9 cellular contexts compared by ENCODE assay signal in genomic region chr17:73642659-73643011, GRCh38. TPM values are rescaled to one million over a fixed set of nuclear protein-coding genes. Genes with fewer than 3 reads are reported as not detected.
DNase-seq lines count a peak whose midpoint lies in the region; ATAC-seq, FAIRE-seq and TF ChIP-seq lines count a peak whose summit lies in the region.
"Had no signal": no experiment of that assay in that cellular context is flagged by ENCODE, and none has a peak within 500 bp of the region (broad histone marks: within the 10 kb centered on the region; RNA-seq: fewer than 3 reads in every experiment).

No MANE protein-coding gene starts in this region.

- H3K4me1 ChIP-seq in SK-N-SH (ENCODE audit: control insufficient read depth in 1 of 2, insufficient read depth in 2 of 2, low read depth in 1 of 2, low read length in 1 of 2), result peaks cover 0 to 14% of the 10 kb centered on the region in 2 experiments; a peak in 1 of 4 replicates
- peaks cover 13 to 68% (median 38%) of the 10 kb centered on the region in 6 donors for H3K4me1 ChIP-seq in spleen

- TF ChIP-seq RAD21 in SK-N-SH (IDR thresholded peaks at IDR 0.05; ENCODE audit: low read length), result no peak

- no peaks in the 10 kb centered on the region for H3K9me2 ChIP-seq in SK-N-SH

- no peaks in the 10 kb centered on the region for H3K9me3 Mint-ChIP-seq in activated CD4-positive, alpha-beta memory T cell treated with anti-CD3 and anti-CD28 coated beads, Interleukin-2, amount 10 ng/mL, durations not matched to agents 7 days and 5 days

- H2AFZ ChIP-seq in SK-N-SH (ENCODE audit: low read depth), result no peak overlapping the region

- H3K36me3 ChIP-seq in SK-N-SH (replicated peaks in 1 of 2; ENCODE audit: control insufficient read depth in 1 of 2, insufficient read depth in 2 of 2, low read length in 1 of 2), result no peaks in the 10 kb centered on the region
- no peaks in the 10 kb centered on the region for H3K36me3 ChIP-seq in spleen

- H3K4me3 Mint-ChIP-seq in activated CD4-positive, alpha-beta memory T cell treated with anti-CD3 and anti-CD28 coated beads, Interleukin-2, amount 10 ng/mL, durations not matched to agents 7 days and 5 days, result peak overlapping the region; percentile 59

- no peak overlapping the region for H3K27ac Mint-ChIP-seq in activated CD4-positive, alpha-beta memory T cell treated with anti-CD3 and anti-CD28 coated beads, Interleukin-2, amount 10 ng/mL, durations not matched to agents 7 days and 5 days

- no peak for TF ChIP-seq POLR2A in spleen (IDR thresholded peaks at IDR 0.05)

- peaks cover 41% of the 10 kb centered on the region for H3K27me3 ChIP-seq in SK-N-SH (ENCODE audit: insufficient read depth)
- peaks cover 0 to 70% (median 28%) of the 10 kb centered on the region in 7 donors for H3K27me3 ChIP-seq in spleen (replicated peaks in 1 of 7)

- no peaks in the 10 kb centered on the region for H4K20me1 ChIP-seq in SK-N-SH (ENCODE audit: insufficient read depth)

- H3K9me3 ChIP-seq in SK-N-SH, result no peaks in the 10 kb centered on the region
- no peaks in the 10 kb centered on the region for H3K9me3 ChIP-seq in spleen

- H3K4me2 ChIP-seq in SK-N-SH, result peak overlapping the region; percentile 68; the same call in 1 of the 2 replicates

- no peak overlapping the region for H3K9ac ChIP-seq in SK-N-SH

- CTCF ChIA-PET in SK-N-SH (lab: Yijun Ruan, JAX), result interaction anchor here (0.7 to 9.8 kb wide), 26 partner anchors 8 to 557 kb away, joined by 3 to 118 read pairs (median 4); no protein-coding TSS in a partner anchor
- CTCF ChIA-PET in activated CD4-positive, alpha-beta memory T cell treated with anti-CD3 and anti-CD28 coated beads, Interleukin-2, amount 10 ng/mL, durations not matched to agents 7 days and 5 days (lab: Charles Lee), result interaction anchor here (0.5 to 0.6 kb wide), 2 partner anchors 67 to 915 kb away, joined by 3 read pairs; no protein-coding TSS in a partner anchor

- H3K27me3 Mint-ChIP-seq in activated CD4-positive, alpha-beta memory T cell treated with anti-CD3 and anti-CD28 coated beads, Interleukin-2, amount 10 ng/mL, durations not matched to agents 7 days and 5 days, result peaks cover 50% of the 10 kb centered on the region

- no peak overlapping the region for H3K27ac ChIP-seq in SK-N-SH (ENCODE audit: low read depth in 2 of 2, low read length in 1 of 2)
- peak overlapping the region in 4 of 8 donors; percentile 68 to 76 (median 72) for H3K27ac ChIP-seq in spleen
- H3K27ac ChIP-seq: 22Rv1 had no signal

- POLR2A ChIA-PET in SK-N-SH (lab: Yijun Ruan, JAX), result no interaction called here
- POLR2A ChIA-PET in activated CD4-positive, alpha-beta memory T cell treated with anti-CD3 and anti-CD28 coated beads, Interleukin-2, amount 10 ng/mL, durations not matched to agents 7 days and 5 days (lab: Charles Lee), result no interaction called here

- no peak for TF ChIP-seq EP300 in SK-N-SH (IDR thresholded peaks at IDR 0.05; ENCODE audit: borderline replicate concordance in 1 of 2, low read depth in 1 of 2, low read length in 1 of 2)

- peaks cover 8% of the 10 kb centered on the region for H3K4me1 Mint-ChIP-seq in activated CD4-positive, alpha-beta memory T cell treated with anti-CD3 and anti-CD28 coated beads, Interleukin-2, amount 10 ng/mL, durations not matched to agents 7 days and 5 days

- no peaks in the 10 kb centered on the region for H3F3A ChIP-seq in SK-N-SH (replicated peaks; ENCODE audit: insufficient read depth)

- no peak for ATAC-seq in SK-N-SH treated with all-trans-retinoic acid at 6 μM for 48 hours

- intact Hi-C loops in spleen (cut with DNase I; ENCODE audit: low total_unique reads), result no loop called here

- DNase-seq in SK-N-SH, result no peak
- no peak for DNase-seq in activated CD4-positive, alpha-beta memory T cell treated with anti-CD3 and anti-CD28 coated beads, Interleukin-2, amount 10 ng/mL, durations not matched to agents 7 days and 5 days
- DNase-seq in spleen, result no peak
- DNase-seq in AG08395 (ENCODE audit: low spot score), result no peak
- no peak for DNase-seq in stimulated activated CD8-positive, alpha-beta memory T cell treated with anti-CD3 and anti-CD28 coated beads, Interleukin-4, amount 100 ng/mL, for 48 hours
- DNase-seq in D721Med (ENCODE audit: insufficient read length, low spot score), result no peak

- FAIRE-seq in D721Med (lab: Jason Lieb, UNC), result no peak

- H3K36me3 Mint-ChIP-seq in activated CD4-positive, alpha-beta memory T cell treated with anti-CD3 and anti-CD28 coated beads, Interleukin-2, amount 10 ng/mL, durations not matched to agents 7 days and 5 days (ENCODE audit: low read depth), result no peaks in the 10 kb centered on the region

- peak overlapping the region; percentile 12 to 28; a peak in 2 of 4 replicates for H3K4me3 ChIP-seq in SK-N-SH (ENCODE audit: low read depth in 2 of 2, low read length in 1 of 2)
- peak overlapping the region; percentile 56 for H3K4me3 ChIP-seq in iPS-11a (ENCODE audit: low read depth, low read length)
- peak overlapping the region; percentile 54 to 76 (median 64) for H3K4me3 ChIP-seq in spleen

- no peaks in the 10 kb centered on the region for H3K79me2 ChIP-seq in SK-N-SH (ENCODE audit: insufficient read depth)

- 6% methylated on average over 12 of the region's 12 CpGs for WGBS in SK-N-SH (ENCODE audit: low lambda C conversion rate)
- 23 to 35% (median 31%) methylated on average over 12 of the region's 12 CpGs for whole genome bisulfite sequencing in spleen, 5 donors

- TF ChIP-seq CTCF in SK-N-SH (IDR thresholded peaks at IDR 0.05), result no peak
- TF ChIP-seq CTCF in spleen (IDR thresholded peaks at IDR 0.05 in 8 of 11, conservative IDR thresholded peaks at IDR 0.05 in 3 of 11), result peak in 1 of 11 experiments; percentile 6
- TF ChIP-seq CTCF in D721Med (IDR thresholded peaks at IDR 0.05; ENCODE audit: insufficient read depth, missing control alignments), result no peak

TF ChIP-seq in SK-N-SH, 30 proteins besides CTCF, POLR2A, EP300 and RAD21 (continues in another document):
- no peak for TF ChIP-seq IRF3 (IDR thresholded peaks at IDR 0.05; ENCODE audit: low read depth, low read length)
- no peak for TF ChIP-seq SIN3A (IDR thresholded peaks at IDR 0.05; ENCODE audit: borderline replicate concordance, low read depth, low read length)
- no peak for TF ChIP-seq PBX3 (IDR thresholded peaks at IDR 0.05)
- TF ChIP-seq MXI1 (IDR thresholded peaks at IDR 0.05; ENCODE audit: low read depth, low read length), result no peak

TF ChIP-seq in SK-N-SH treated with all-trans-retinoic acid at 6 μM for 48 hours, 23 proteins besides CTCF, POLR2A, EP300 and RAD21:
- TF ChIP-seq TOX (CRISPR knock-in tag; IDR thresholded peaks at IDR 0.05; ENCODE audit: borderline replicate concordance), result no peak
- no peak for TF ChIP-seq ZNF565 (CRISPR knock-in tag; conservative IDR thresholded peaks at IDR 0.05; ENCODE audit: low read depth)
- TF ChIP-seq ZC3H10 (CRISPR knock-in tag; IDR thresholded peaks at IDR 0.05), result no peak
- TF ChIP-seq ISL1 (CRISPR knock-in tag; IDR thresholded peaks at IDR 0.05), result no peak
- no peak for TF ChIP-seq ZNF8 (CRISPR knock-in tag; IDR thresholded peaks at IDR 0.05)
- TF ChIP-seq ZFP30 (CRISPR knock-in tag; IDR thresholded peaks at IDR 0.05), result no peak
- TF ChIP-seq PPARA (CRISPR knock-in tag; IDR thresholded peaks at IDR 0.05; ENCODE audit: borderline replicate concordance), result no peak
- TF ChIP-seq BACH2 (CRISPR knock-in tag; IDR thresholded peaks at IDR 0.05; ENCODE audit: borderline replicate concordance), result no peak

RNA-seq across cellular contexts. Expression of gene SDK2, which starts 1.6 kb away (rescaled TPM):
- polyA plus RNA-seq in SK-N-SH (2012; rRNA removed), result 0.02 TPM in 2 replicates
- 0.01 and 0.04 TPM in 2 replicates for polyA plus RNA-seq in SK-N-SH (2012; cell fraction: cytosol; rRNA removed)
- polyA plus RNA-seq in SK-N-SH (2012; cell fraction: nucleus; rRNA removed), result 0.02 and 0.04 TPM in 2 replicates
- 1 to 10 TPM; 2.4 to 2.5 TPM for total RNA-seq in activated CD4-positive, alpha-beta memory T cell treated with anti-CD3 and anti-CD28 coated beads, Interleukin-2, amount 10 ng/mL, durations not matched to agents 7 days and 5 days
- 10 to 100 TPM in 5 of 7 donors, 1 to 10 TPM in 2; 9.2 to 16.5 (median 10.8) TPM for total RNA-seq in spleen
- under 1 TPM; 0.86 to 1.00 (median 0.96) TPM for polyA plus RNA-seq in spleen
